Comparison of ENCODE assay signal across 15 cellular contexts in the genomic region with DNA sequence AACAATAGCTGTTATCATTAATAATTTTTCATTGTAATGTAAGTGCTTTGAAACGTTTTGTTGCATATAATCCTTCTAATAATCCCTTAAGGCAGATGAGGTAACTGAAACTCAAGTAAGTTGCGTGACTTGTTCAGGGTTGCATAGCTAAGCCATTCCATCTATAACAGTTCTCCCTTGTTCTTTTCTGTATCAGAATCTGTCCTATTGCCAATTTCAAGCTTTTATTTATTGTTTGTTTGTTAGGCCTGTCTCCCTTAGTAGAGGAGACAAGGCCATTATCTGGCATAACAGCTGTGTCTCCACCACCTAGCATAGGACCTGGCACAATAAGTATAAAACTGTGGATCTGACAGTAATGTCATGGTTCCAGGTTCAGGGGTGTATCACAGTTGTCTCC. TPM values are rescaled to one million over a fixed set of nuclear protein-coding genes. Genes with fewer than 3 reads are reported as not detected.
DNase-seq lines count a peak whose midpoint lies in the region; ATAC-seq and TF ChIP-seq lines count a peak whose summit lies in the region.
"Had no signal": no experiment of that assay in that cellular context is flagged by ENCODE, and none has a peak within 500 bp of the region (broad histone marks: within the 10 kb centered on the region; RNA-seq: fewer than 3 reads in every experiment).

No MANE protein-coding gene starts in this region.

- ATAC-seq in GM18498 (IDR thresholded peaks at IDR 0.05; ENCODE audit: unreplicated experiment): no peak
- ATAC-seq: CD8-positive, alpha-beta T cell had no signal

- H3K79me2 ChIP-seq in Karpas-422 (ENCODE audit: low read length): 0 out of 2 replicates have a peak, but pooled peaks cover 5% of the 10 kb centered on the region

- no peaks in the 10 kb centered on the region for H3K9me3 ChIP-seq in Karpas-422 (ENCODE audit: low read length)
- H3K9me3 ChIP-seq: Caco-2, HAP-1 had no signal

- H3K4me3 ChIP-seq in Karpas-422 (ENCODE audit: low read length) (no peak overlapping the region), epithelial cell of esophagus (ENCODE audit: low read length) (no peak overlapping the region), H7 (ENCODE audit: insufficient read depth, low read depth, low read length) (no peak overlapping the region)
- H3K4me3 ChIP-seq: GM23248, HAP-1 had no signal

- H3K9ac ChIP-seq in Karpas-422 (ENCODE audit: low read length): no peak overlapping the region
- H3K9ac ChIP-seq: GM23248 had no signal

- no peaks in the 10 kb centered on the region for H3K9me2 ChIP-seq in Karpas-422 (replicated peaks; ENCODE audit: insufficient read depth, low read length)

- no peak overlapping the region for H3K4me2 ChIP-seq in Karpas-422 (ENCODE audit: low read depth, low read length, poor library complexity, severe bottlenecking)

- no peak for TF ChIP-seq CTCF in epithelial cell of esophagus (IDR thresholded peaks at IDR 0.05; ENCODE audit: insufficient read depth, low read depth, low read length, missing control alignments)

- H3K36me3 ChIP-seq in Karpas-422 (ENCODE audit: insufficient read depth, low read length): no peaks in the 10 kb centered on the region
- no peaks in the 10 kb centered on the region for H3K36me3 ChIP-seq in H7 (replicated peaks; ENCODE audit: control insufficient read depth, insufficient read depth, low read length)
- H3K36me3 ChIP-seq: HAP-1 had no signal

- peak; percentile 2 for DNase-seq in Karpas-422
- DNase-seq in epithelial cell of esophagus (ENCODE audit: low read depth): peak; percentile 48
- peak; percentile 90 for DNase-seq in foreskin melanocyte
- DNase-seq in NCI-H1092 treated with DMSO at 0.1 percent for 48 hours (lab: John Stamatoyannopoulos, UW): no peak
- DNase-seq in DMS 273 treated with DMSO at 0.1 percent for 48 hours (lab: John Stamatoyannopoulos, UW): no peak
- DNase-seq in H7: no peak
- DNase-seq: C1 segment of cervical spinal cord; Caco-2; CD8-positive, alpha-beta T cell; DMS79; GF-D8; GM23248; HFFc6 had no signal

- H3K27me3 ChIP-seq in Karpas-422 (ENCODE audit: low read length) (no peaks in the 10 kb centered on the region), H7 (ENCODE audit: control insufficient read depth, insufficient read depth, low read length) (no peaks in the 10 kb centered on the region)

- H2AFZ ChIP-seq in Karpas-422 (ENCODE audit: low read length): no peak overlapping the region
- H2AFZ ChIP-seq: GM23248 had no signal

- H3K4me1 ChIP-seq in Karpas-422 (ENCODE audit: low read length): peaks cover 14% of the 10 kb centered on the region
- H3K4me1 ChIP-seq: Caco-2 had no signal

- H4K20me1 ChIP-seq in Karpas-422 (ENCODE audit: insufficient read depth, low read depth, low read length): peaks cover 25% of the 10 kb centered on the region

- no peak overlapping the region for H3K27ac ChIP-seq in Karpas-422 (ENCODE audit: low read length)
- H3K27ac ChIP-seq: GM23248 had no signal

RNA-seq across cellular contexts. Expression of gene BABAM2, which starts 19.4 kb away (rescaled TPM):
- total RNA-seq in Karpas-422 (2014; rRNA removed; shearing (Covaris generic); ENCODE audit: low replicate concordance): 32.9 and 40.8 TPM in 2 replicates
- total RNA-seq in H7 (2014; rRNA removed; shearing (Covaris generic)): 25.3 TPM in 2 replicates

RNA-seq across cellular contexts. Expression of gene RBKS, which starts 19.7 kb away (rescaled TPM):
- 0.90 and 1.6 TPM in 2 replicates for total RNA-seq in Karpas-422 (2014; rRNA removed; shearing (Covaris generic); ENCODE audit: low replicate concordance)
- 1.1 and 1.7 TPM in 2 replicates for total RNA-seq in H7 (2014; rRNA removed; shearing (Covaris generic))

Comparison
In these comparisons a context has a peak if more than half of its experiments do, and no peak if none do; other contexts are left out.
1. DNase-seq: peak in Karpas-422 (single experiment), epithelial cell of esophagus (single experiment) and foreskin melanocyte (single experiment); none in NCI-H1092 treated with DMSO at 0.1 percent for 48 hours (single experiment), DMS 273 treated with DMSO at 0.1 percent for 48 hours (single experiment) and H7 (single experiment).